20 cellular contexts compared by ENCODE assay signal in the genomic region with DNA sequence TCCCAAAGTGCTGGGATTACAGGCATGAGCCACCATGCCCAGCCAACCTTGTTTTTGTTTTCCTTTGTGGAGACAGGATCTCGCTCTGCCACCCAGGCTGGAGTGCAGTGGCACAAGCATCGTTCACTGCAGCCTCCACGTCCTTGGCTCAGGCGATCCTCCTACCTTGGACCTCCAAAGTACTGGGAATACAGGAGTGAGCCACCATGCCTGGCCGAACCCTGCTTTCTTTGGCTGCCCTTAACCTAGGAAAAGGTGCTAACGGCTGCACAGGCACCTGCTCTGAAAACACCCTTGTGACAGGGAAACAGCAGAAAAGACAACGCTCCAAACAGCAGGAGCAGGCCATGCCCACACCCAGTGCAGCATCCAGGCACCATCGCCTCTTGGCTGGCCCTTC.
DNase-seq lines count a peak whose midpoint lies in the region; ATAC-seq and TF ChIP-seq lines count a peak whose summit lies in the region.
"Had no signal": no experiment of that assay in that cellular context is flagged by ENCODE, and none has a peak within 500 bp of the region (broad histone marks: within the 10 kb centered on the region; RNA-seq: fewer than 3 reads in every experiment).

No MANE protein-coding gene starts in this region.

- H3K4me3 ChIP-seq in BLaER1 treated with 17β-estradiol and CSF1 and Interleukin-3, amounts not matched to agents 10 nM and 100 nM: no peak overlapping the region
- no peak overlapping the region for H3K4me3 ChIP-seq in endodermal cell (ENCODE audit: low read length)
- no peak overlapping the region for H3K4me3 ChIP-seq in foreskin fibroblast (ENCODE audit: low read depth in 1 of 2, low read length in 2 of 2)
- H3K4me3 ChIP-seq: GM23338 had no signal

- intact Hi-C loops in posterior vena cava (cut with DNase I): no loop called here

- peaks cover 4% of the 10 kb centered on the region for H3K4me1 Mint-ChIP-seq in endodermal cell
- no peaks in the 10 kb centered on the region for H3K4me1 Mint-ChIP-seq in endothelial cell (ENCODE audit: unreplicated experiment)
- H3K4me1 Mint-ChIP-seq: CD4-positive, CD25-positive, alpha-beta regulatory T cell had no signal

- H4K20me1 ChIP-seq in BLaER1 treated with 17β-estradiol and CSF1 and Interleukin-3, amounts not matched to agents 10 nM and 100 nM: no peaks in the 10 kb centered on the region

- WGBS in endodermal cell (ENCODE audit: insufficient coverage in 1 of 2, insufficient read length in 1 of 2), 2 experiments: 92 to 94% methylated on average over 7 to 8 of the region's 8 CpGs

- H3K27ac Mint-ChIP-seq in endodermal cell (no peak overlapping the region), endothelial cell (ENCODE audit: unreplicated experiment) (no peak overlapping the region)
- H3K27ac Mint-ChIP-seq: CD4-positive, CD25-positive, alpha-beta regulatory T cell; CD8-positive, alpha-beta memory T cell; GM23338; HFFc6; IgD-negative memory B cell had no signal

- H3K27me3 ChIP-seq in BLaER1 treated with 17β-estradiol and CSF1 and Interleukin-3, amounts not matched to agents 10 nM and 100 nM: no peaks in the 10 kb centered on the region
- H3K27me3 ChIP-seq in endodermal cell (ENCODE audit: control insufficient read depth, insufficient read depth, low read length, poor library complexity, severe bottlenecking): no peaks in the 10 kb centered on the region

- no peak overlapping the region for H3K4me3 Mint-ChIP-seq in endodermal cell
- H3K4me3 Mint-ChIP-seq in endothelial cell (ENCODE audit: unreplicated experiment): no peak overlapping the region
- H3K4me3 Mint-ChIP-seq: CD4-positive, CD25-positive, alpha-beta regulatory T cell; CD8-positive, alpha-beta memory T cell; GM23338; HFFc6; IgD-negative memory B cell had no signal

- no peaks in the 10 kb centered on the region for H3K9me3 ChIP-seq in BLaER1 treated with 17β-estradiol and CSF1 and Interleukin-3, amounts not matched to agents 10 nM and 100 nM (replicated peaks in 1 of 11)
- H3K9me3 ChIP-seq in endodermal cell (ENCODE audit: control insufficient read depth, low read length): no peaks in the 10 kb centered on the region

- H3K4me2 ChIP-seq in BLaER1 treated with 17β-estradiol and CSF1 and Interleukin-3, amounts not matched to agents 10 nM and 100 nM: peak overlapping the region in 7 of 11 experiments; percentile 18 to 48 (median 43); a peak in 13 of 22 replicates
- H3K4me2 ChIP-seq: GM23338 had no signal

- no peak overlapping the region for H3K9ac ChIP-seq in BLaER1 treated with 17β-estradiol and CSF1 and Interleukin-3, amounts not matched to agents 10 nM and 100 nM
- no peak overlapping the region for H3K9ac ChIP-seq in endodermal cell (ENCODE audit: extremely low read depth, low read length, poor library complexity, severe bottlenecking)

- H3K27me3 Mint-ChIP-seq in endodermal cell (ENCODE audit: insufficient read depth) (no peaks in the 10 kb centered on the region), endothelial cell (ENCODE audit: unreplicated experiment) (peaks cover 1% of the 10 kb centered on the region)

- peak; percentile 22 for DNase-seq in activated CD8-positive, alpha-beta memory T cell treated with anti-CD3 and anti-CD28 coated beads, Interleukin-2, amount 50 U/mL, for 48 hours
- no peak for DNase-seq in activated CD8-positive, alpha-beta memory T cell treated with anti-CD3 and anti-CD28 coated beads for 24 hours
- DNase-seq in endodermal cell (peak; percentile 31), posterior vena cava (ENCODE audit: low spot score) (peak; percentile 47), endothelial cell (ENCODE audit: low spot score) (no peak), foreskin fibroblast (no peak)
- DNase-seq: 8988T; C1 segment of cervical spinal cord; CD4-positive, CD25-positive, alpha-beta regulatory T cell; CD8-positive, alpha-beta memory T cell; COR-L47; DMS 273 treated with DMSO at 0.1 percent for 48 hours; DMS53; HFFc6 had no signal

- peaks cover 53 to 78% (median 71%) of the 10 kb centered on the region in 10 experiments for H3K4me1 ChIP-seq in BLaER1 treated with 17β-estradiol and CSF1 and Interleukin-3, amounts not matched to agents 10 nM and 100 nM
- no peaks in the 10 kb centered on the region for H3K4me1 ChIP-seq in endodermal cell (ENCODE audit: control insufficient read depth, insufficient read depth, low read length)

- H3K27ac ChIP-seq in BLaER1 treated with 17β-estradiol and CSF1 and Interleukin-3, amounts not matched to agents 10 nM and 100 nM: no peak overlapping the region
- no peak overlapping the region for H3K27ac ChIP-seq in endodermal cell (ENCODE audit: low read depth, low read length)

- no peaks in the 10 kb centered on the region for H3K9me3 Mint-ChIP-seq in endodermal cell
- H3K9me3 Mint-ChIP-seq in endothelial cell (ENCODE audit: unreplicated experiment): no peaks in the 10 kb centered on the region
- H3K9me3 Mint-ChIP-seq: CD8-positive, alpha-beta memory T cell; GM23338; HFFc6; IgD-negative memory B cell had no signal

- H3K36me3 ChIP-seq in BLaER1 treated with 17β-estradiol and CSF1 and Interleukin-3, amounts not matched to agents 10 nM and 100 nM: no peaks in the 10 kb centered on the region
- no peaks in the 10 kb centered on the region for H3K36me3 ChIP-seq in endodermal cell (ENCODE audit: control insufficient read depth, insufficient read depth, low read length)

- no peaks in the 10 kb centered on the region for H3K36me3 Mint-ChIP-seq in endodermal cell (ENCODE audit: low read depth)
- no peaks in the 10 kb centered on the region for H3K36me3 Mint-ChIP-seq in endothelial cell (ENCODE audit: low read depth, unreplicated experiment)
- H3K36me3 Mint-ChIP-seq: CD4-positive, CD25-positive, alpha-beta regulatory T cell; CD8-positive, alpha-beta memory T cell had no signal

- TF ChIP-seq CTCF in endodermal cell (conservative IDR thresholded peaks at IDR 0.05) (no peak), endothelial cell (IDR thresholded peaks at IDR 0.05; ENCODE audit: unreplicated experiment) (no peak), foreskin fibroblast (IDR thresholded peaks at IDR 0.05; ENCODE audit: low read depth, low read length) (no peak)

- no peak for ATAC-seq in GM18520 (IDR thresholded peaks at IDR 0.05; ENCODE audit: unreplicated experiment)
- ATAC-seq: GM23338, HCT116, HepG2 had no signal

Comparison
In these comparisons a context has a peak if more than half of its experiments do, and no peak if none do; other contexts are left out.
1. DNase-seq: peak in activated CD8-positive, alpha-beta memory T cell treated with anti-CD3 and anti-CD28 coated beads, Interleukin-2, amount 50 U/mL, for 48 hours (single experiment), endodermal cell (single experiment) and posterior vena cava (single experiment); none in activated CD8-positive, alpha-beta memory T cell treated with anti-CD3 and anti-CD28 coated beads for 24 hours (single experiment), endothelial cell (single experiment) and foreskin fibroblast (0 of 2).